ENCODE assay signal across 11 cellular contexts in the genomic region with DNA sequence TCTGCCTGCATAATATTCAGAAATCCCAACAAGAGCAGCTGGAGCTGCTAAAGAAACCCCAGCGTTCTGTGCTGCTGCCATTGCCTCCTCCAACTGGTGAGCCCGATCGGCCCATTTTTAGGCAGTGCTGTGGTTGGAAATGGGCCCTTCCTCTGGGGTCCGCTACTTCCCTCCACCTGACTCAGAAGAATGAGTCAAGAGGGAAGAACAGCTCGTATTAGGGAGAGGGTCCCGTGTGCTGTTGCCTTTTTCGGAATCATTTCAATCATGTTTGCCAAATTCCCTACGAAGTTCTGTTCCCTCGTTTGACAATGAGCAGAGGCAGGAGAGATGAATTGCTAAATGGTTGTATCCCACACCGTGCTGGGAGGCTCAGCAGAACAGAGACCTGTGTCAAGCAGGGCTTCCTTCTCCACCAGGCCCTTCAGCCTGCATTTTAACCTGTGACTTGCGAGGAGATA. TPM values are rescaled to one million over a fixed set of nuclear protein-coding genes. Genes with fewer than 3 reads are reported as not detected.
DNase-seq lines count a peak whose midpoint lies in the region; ATAC-seq and TF ChIP-seq lines count a peak whose summit lies in the region.
"Had no signal": no experiment of that assay in that cellular context is flagged by ENCODE, and none has a peak within 500 bp of the region (broad histone marks: within the 10 kb centered on the region; RNA-seq: fewer than 3 reads in every experiment).

No MANE protein-coding gene starts in this region.

- H3K9me3 Mint-ChIP-seq in activated T-helper 2 cell treated with anti-CD3 and anti-CD28 coated beads, Interferon-gamma antibody, Interleukin-2, Interleukin-4, amounts not matched to agents 10 μg/mL and 5 μg/mL and 100 μg/mL, durations not matched to agents 14 hours and 24 hours and 36 hours, result peaks cover 24% of the 10 kb centered on the region

- no peaks in the 10 kb centered on the region for H3K9me3 ChIP-seq in osteoblast (ENCODE audit: low read depth, low read length)

- H3K27ac ChIP-seq in osteoblast (ENCODE audit: low read depth, low read length), result peak overlapping the region; percentile 93

- intact Hi-C loops in activated T-helper 2 cell treated with anti-CD3 and anti-CD28 coated beads, Interferon-gamma antibody, Interleukin-2, Interleukin-4, amounts not matched to agents 10 μg/mL and 5 μg/mL and 100 μg/mL, durations not matched to agents 14 hours and 24 hours and 36 hours (cut with micrococcal nuclease), result loop anchor here (10.0 kb wide), 1 partner anchor 540 kb away; a partner anchor contains a TSS

- H3K4me1 ChIP-seq in osteoblast (ENCODE audit: insufficient read depth, low read length), result peaks cover 37% of the 10 kb centered on the region

- no peaks in the 10 kb centered on the region for H4K20me1 ChIP-seq in osteoblast (ENCODE audit: insufficient read depth, low read length)

- TF ChIP-seq CTCF in AG10803 (conservative IDR thresholded peaks at IDR 0.05; ENCODE audit: low read length) (no peak), fibroblast of pulmonary artery (IDR thresholded peaks at IDR 0.05; ENCODE audit: low read length, missing control alignments) (no peak), osteoblast (IDR thresholded peaks at IDR 0.05; ENCODE audit: extremely low read depth, low read depth, low read length) (no peak)

- H3K4me3 ChIP-seq in AG10803 (ENCODE audit: low read length) (peak overlapping the region; percentile 23), fibroblast of pulmonary artery (replicated peaks; ENCODE audit: low read depth, low read length) (no peak overlapping the region), osteoblast (ENCODE audit: insufficient read depth, low read length) (peak overlapping the region; percentile 17)
- H3K4me3 ChIP-seq: GM12878 had no signal

- H3K4me1 Mint-ChIP-seq in activated T-helper 2 cell treated with anti-CD3 and anti-CD28 coated beads, Interferon-gamma antibody, Interleukin-2, Interleukin-4, amounts not matched to agents 10 μg/mL and 5 μg/mL and 100 μg/mL, durations not matched to agents 14 hours and 24 hours and 36 hours (ENCODE audit: low read depth), result peaks cover 12% of the 10 kb centered on the region

- no peak overlapping the region for H3K4me3 Mint-ChIP-seq in activated T-helper 2 cell treated with anti-CD3 and anti-CD28 coated beads, Interferon-gamma antibody, Interleukin-2, Interleukin-4, amounts not matched to agents 10 μg/mL and 5 μg/mL and 100 μg/mL, durations not matched to agents 14 hours and 24 hours and 36 hours (ENCODE audit: low read depth)

- H2AFZ ChIP-seq in osteoblast (ENCODE audit: low read length), result peak overlapping the region; percentile 49

- H3K36me3 Mint-ChIP-seq in activated T-helper 2 cell treated with anti-CD3 and anti-CD28 coated beads, Interferon-gamma antibody, Interleukin-2, Interleukin-4, amounts not matched to agents 10 μg/mL and 5 μg/mL and 100 μg/mL, durations not matched to agents 14 hours and 24 hours and 36 hours (ENCODE audit: low read depth), result peaks cover 8% of the 10 kb centered on the region

- no peaks in the 10 kb centered on the region for H3K27me3 Mint-ChIP-seq in activated T-helper 2 cell treated with anti-CD3 and anti-CD28 coated beads, Interferon-gamma antibody, Interleukin-2, Interleukin-4, amounts not matched to agents 10 μg/mL and 5 μg/mL and 100 μg/mL, durations not matched to agents 14 hours and 24 hours and 36 hours (ENCODE audit: low read depth)

- H3K79me2 ChIP-seq in osteoblast (ENCODE audit: insufficient read depth, low read length), result no peaks in the 10 kb centered on the region

- H3K4me2 ChIP-seq in osteoblast (ENCODE audit: insufficient read depth, low read length), result peak overlapping the region; percentile 33

- no peaks in the 10 kb centered on the region for H3K27me3 ChIP-seq in osteoblast (ENCODE audit: insufficient read depth, low read length)

- H3K27ac Mint-ChIP-seq in activated T-helper 2 cell treated with anti-CD3 and anti-CD28 coated beads, Interferon-gamma antibody, Interleukin-2, Interleukin-4, amounts not matched to agents 10 μg/mL and 5 μg/mL and 100 μg/mL, durations not matched to agents 14 hours and 24 hours and 36 hours, result no peak overlapping the region

- ATAC-seq in HG02970 (IDR thresholded peaks at IDR 0.05; ENCODE audit: low FRiP score, unreplicated experiment) (no peak), GM18519 (IDR thresholded peaks at IDR 0.05; ENCODE audit: low FRiP score, unreplicated experiment) (no peak)
- ATAC-seq: GM12878 had no signal

- DNase-seq in AG10803 (ENCODE audit: low read depth), result peak; percentile 30
- DNase-seq in activated CD8-positive, alpha-beta memory T cell treated with anti-CD3 and anti-CD28 coated beads, Interleukin-2, amount 50 U/mL, for 48 hours, result peak; percentile 23
- peak; percentile 45 for DNase-seq in fibroblast of pulmonary artery (ENCODE audit: low read depth)
- DNase-seq in osteoblast (ENCODE audit: insufficient read length, low spot score, missing footprints), result peak; percentile 39
- no peak for DNase-seq in NCI-H2081 treated with DMSO at 0.1 percent for 48 hours (lab: John Stamatoyannopoulos, UW)
- no peak for DNase-seq in activated T-helper 2 cell treated with anti-CD3 and anti-CD28 coated beads, Interferon-gamma antibody, Interleukin-2, Interleukin-4, amounts not matched to agents 10 μg/mL and 5 μg/mL and 100 μg/mL, durations not matched to agents 14 hours and 24 hours and 36 hours (ENCODE audit: low spot score)
- DNase-seq: activated effector memory CD4-positive, alpha-beta T cell treated with Interleukin-2 at 50 U/mL for 16 hours; NCI-H446 had no signal

- peaks cover 60% of the 10 kb centered on the region for H3K36me3 ChIP-seq in osteoblast (ENCODE audit: insufficient read depth, low read length)

RNA-seq across cellular contexts. Expression of a gene that starts 38.4 kb away (rescaled TPM):
- total RNA-seq in osteoblast, result 1,102 and 1,498 TPM in 2 replicates
- not detected in 2 replicates for total RNA-seq in activated T-helper 2 cell treated with anti-CD3 and anti-CD28 coated beads, Interferon-gamma antibody, Interleukin-2, Interleukin-4, amounts not matched to agents 10 μg/mL and 5 μg/mL and 100 μg/mL, durations not matched to agents 14 hours and 24 hours and 36 hours

Comparison
In these comparisons a context has a peak if more than half of its experiments do, and no peak if none do; other contexts are left out.
1. DNase-seq: peak in AG10803 (single experiment), activated CD8-positive, alpha-beta memory T cell treated with anti-CD3 and anti-CD28 coated beads, Interleukin-2, amount 50 U/mL, for 48 hours (single experiment), fibroblast of pulmonary artery (single experiment) and osteoblast (single experiment); none in NCI-H2081 treated with DMSO at 0.1 percent for 48 hours (single experiment) and activated T-helper 2 cell treated with anti-CD3 and anti-CD28 coated beads, Interferon-gamma antibody, Interleukin-2, Interleukin-4, amounts not matched to agents 10 μg/mL and 5 μg/mL and 100 μg/mL, durations not matched to agents 14 hours and 24 hours and 36 hours (single experiment).
2. RNA of a gene that starts 38.4 kb away (total RNA-seq): 1,102 to 1,498 TPM in osteoblast; not detected in activated T-helper 2 cell treated with anti-CD3 and anti-CD28 coated beads, Interferon-gamma antibody, Interleukin-2, Interleukin-4, amounts not matched to agents 10 μg/mL and 5 μg/mL and 100 μg/mL, durations not matched to agents 14 hours and 24 hours and 36 hours; every median in the first group is over 1,000 times any median in the second.